9 cellular contexts compared by ENCODE assay signal in genomic region chr1:7953850-7954609, GRCh38. TPM values are rescaled to one million over a fixed set of nuclear protein-coding genes. Genes with fewer than 3 reads are reported as not detected.
DNase-seq lines count a peak whose midpoint lies in the region; ATAC-seq and TF ChIP-seq lines count a peak whose summit lies in the region.
"Had no signal": no experiment of that assay in that cellular context is flagged by ENCODE, and none has a peak within 500 bp of the region (broad histone marks: within the 10 kb centered on the region; RNA-seq: fewer than 3 reads in every experiment).

No MANE protein-coding gene starts in this region.

- no peaks in the 10 kb centered on the region for H3K9me3 ChIP-seq in NT2/D1 (ENCODE audit: insufficient read depth, low read length)
- H3K9me3 ChIP-seq in muscle layer of duodenum (ENCODE audit: control insufficient read depth in 1 of 2, low read length in 2 of 2): no peaks in the 10 kb centered on the region

- peak overlapping the region; percentile 78 to 89 for H3K4me3 Mint-ChIP-seq in CD14-positive monocyte

- peak overlapping the region; percentile 93 for H3K9ac ChIP-seq in NT2/D1 (ENCODE audit: insufficient read length, low read depth)

- H3K4me1 Mint-ChIP-seq in CD14-positive monocyte: peaks cover 11% of the 10 kb centered on the region

- H3K4me3 ChIP-seq in NT2/D1 (ENCODE audit: insufficient read length, low read depth): peak overlapping the region; percentile 84
- H3K4me3 ChIP-seq in epithelial cell of proximal tubule (ENCODE audit: low read depth, low read length): peak overlapping the region; percentile 74
- peak overlapping the region; percentile 66 to 78 for H3K4me3 ChIP-seq in muscle layer of duodenum (ENCODE audit: low read depth in 1 of 2, low read length in 2 of 2)

- ATAC-seq in GM19351 (IDR thresholded peaks at IDR 0.05; ENCODE audit: unreplicated experiment) (peak; percentile 96), HG03558 (IDR thresholded peaks at IDR 0.05; ENCODE audit: extremely low read depth, unreplicated experiment) (peak; percentile 80)

- H3K27ac Mint-ChIP-seq in CD14-positive monocyte: peak overlapping the region; percentile 95 to 97 (median 96)

- DNase-seq in CD14-positive monocyte (ENCODE audit: low spot score): peak; percentile 93
- peak; percentile 73 for DNase-seq in NT2/D1 (ENCODE audit: low read depth, low spot score)
- DNase-seq in activated T-cell treated with anti-CD3 and anti-CD28 coated beads for 4 hours: peak; percentile 81
- DNase-seq in epithelial cell of proximal tubule (ENCODE audit: low read depth): no peak
- DNase-seq in stimulated activated naive CD4-positive, alpha-beta T cell (lab: John Stamatoyannopoulos, UW): peak; percentile 41 to 77 (median 60)

- intact Hi-C loops in CD14-positive monocyte (cut with micrococcal nuclease): no loop called here

- H3K27me3 Mint-ChIP-seq in CD14-positive monocyte (ENCODE audit: low read depth in 3 of 3): peaks cover 3% of the 10 kb centered on the region in 3 donors

- peak overlapping the region; percentile 60 for H3K27ac ChIP-seq in muscle layer of duodenum (ENCODE audit: low read length)
- H3K27ac ChIP-seq: VCaP had no signal

- TF ChIP-seq CTCF in CD14-positive monocyte (IDR thresholded peaks at IDR 0.05) (no peak), epithelial cell of proximal tubule (conservative IDR thresholded peaks at IDR 0.05; ENCODE audit: low read depth, low read length) (no peak)

- no peaks in the 10 kb centered on the region for H3K36me3 ChIP-seq in NT2/D1 (ENCODE audit: insufficient read depth, insufficient read length, low read length)
- no peaks in the 10 kb centered on the region for H3K36me3 ChIP-seq in muscle layer of duodenum (ENCODE audit: control insufficient read depth in 1 of 2, insufficient read depth in 2 of 2, low read length in 2 of 2)

- no peaks in the 10 kb centered on the region for H3K36me3 Mint-ChIP-seq in CD14-positive monocyte

- peaks cover 0 to 2% (median 0%) of the 10 kb centered on the region in 7 donors for H3K9me3 Mint-ChIP-seq in CD14-positive monocyte

- no peaks in the 10 kb centered on the region for H3K4me1 ChIP-seq in NT2/D1 (ENCODE audit: insufficient read depth, insufficient read length)
- peaks cover 0 to 6% of the 10 kb centered on the region in 2 donors for H3K4me1 ChIP-seq in muscle layer of duodenum (ENCODE audit: control insufficient read depth in 1 of 2, insufficient read depth in 2 of 2, low read length in 2 of 2)

- H3K27me3 ChIP-seq in NT2/D1 (ENCODE audit: insufficient read depth, insufficient read length) (no peaks in the 10 kb centered on the region), muscle layer of duodenum (ENCODE audit: low read depth, low read length) (no peaks in the 10 kb centered on the region)

RNA-seq across cellular contexts. Expression of gene PARK7, which starts 7.5 kb away (rescaled TPM):
- polyA plus RNA-seq in CD14-positive monocyte: 100 to 1,000 TPM; 353 to 391 TPM
- total RNA-seq in epithelial cell of proximal tubule: 282 and 327 TPM in 2 replicates

RNA-seq across cellular contexts. Expression of gene TNFRSF9, which starts 13.4 kb away (rescaled TPM):
- polyA plus RNA-seq in CD14-positive monocyte: 1 to 10 TPM; 1.1 to 2.6 TPM
- total RNA-seq in epithelial cell of proximal tubule: 0.69 and 1.4 TPM in 2 replicates
